Comparison of ENCODE assay signal across 12 cellular contexts in the genomic region with DNA sequence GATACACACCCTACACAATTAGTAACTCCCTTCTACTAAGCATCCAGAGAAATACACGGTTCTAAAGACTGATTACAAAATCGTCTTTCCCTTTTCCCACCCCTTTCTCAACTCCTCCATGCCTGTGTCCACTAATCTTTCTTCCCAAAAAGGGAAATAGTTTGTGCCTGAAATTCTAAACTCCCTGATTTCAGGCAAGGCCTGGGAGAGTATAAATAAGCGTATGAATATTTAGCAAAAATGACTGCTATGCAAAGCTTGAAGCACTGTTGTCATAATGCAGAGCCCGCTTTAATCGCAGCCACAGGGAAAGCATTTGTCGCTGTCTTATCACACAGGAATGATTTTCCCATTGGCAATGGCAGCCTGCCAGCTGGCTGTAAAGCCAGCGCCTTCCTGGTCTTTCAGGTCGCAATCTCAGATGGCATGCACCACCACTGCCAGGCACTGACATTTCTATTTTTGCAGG.
A peak's percentile ranks its signal among the peaks of the same experiment; 100 is the strongest.
DNase-seq lines count a peak whose midpoint lies in the region; ATAC-seq and TF ChIP-seq lines count a peak whose summit lies in the region.
"Had no signal": no experiment of that assay in that cellular context is flagged by ENCODE, and none has a peak within 500 bp of the region (broad histone marks: within the 10 kb centered on the region; RNA-seq: fewer than 3 reads in every experiment).

No MANE protein-coding gene starts in this region.

- ATAC-seq in mucosa of descending colon, result peak; percentile 92

- WGBS in endodermal cell (ENCODE audit: insufficient coverage in 1 of 2, insufficient read length in 1 of 2), 2 experiments, result 86 to 98% methylated on average over 8 of the region's 8 CpGs

- H3K4me1 Mint-ChIP-seq in endodermal cell, result no peaks in the 10 kb centered on the region
- no peaks in the 10 kb centered on the region for H3K4me1 Mint-ChIP-seq in activated CD4-positive, alpha-beta memory T cell treated with anti-CD3 and anti-CD28 coated beads for 36 hours (ENCODE audit: low read depth)
- H3K4me1 Mint-ChIP-seq: CD4-positive, CD25-positive, alpha-beta regulatory T cell had no signal

- TF ChIP-seq CTCF in mucosa of descending colon (IDR thresholded peaks at IDR 0.05) (no peak), endodermal cell (conservative IDR thresholded peaks at IDR 0.05) (no peak)

- H3K27me3 ChIP-seq in ACC112 (ENCODE audit: insufficient read depth, low read length) (peaks cover 7% of the 10 kb centered on the region; the same call in 1 of the 2 replicates), endodermal cell (ENCODE audit: control insufficient read depth, insufficient read depth, low read length, poor library complexity, severe bottlenecking) (peaks cover 16% of the 10 kb centered on the region)

- no peaks in the 10 kb centered on the region for H3K36me3 ChIP-seq in ACC112 (ENCODE audit: insufficient read depth, low read length)
- H3K36me3 ChIP-seq in mucosa of descending colon (ENCODE audit: low read depth), result no peaks in the 10 kb centered on the region
- no peaks in the 10 kb centered on the region for H3K36me3 ChIP-seq in endodermal cell (ENCODE audit: control insufficient read depth, insufficient read depth, low read length)

- H3K9ac ChIP-seq in endodermal cell (ENCODE audit: extremely low read depth, low read length, poor library complexity, severe bottlenecking), result no peak overlapping the region

- no peaks in the 10 kb centered on the region for H3K36me3 Mint-ChIP-seq in endodermal cell (ENCODE audit: low read depth)
- peaks cover 2% of the 10 kb centered on the region for H3K36me3 Mint-ChIP-seq in activated CD4-positive, alpha-beta memory T cell treated with anti-CD3 and anti-CD28 coated beads for 36 hours
- H3K36me3 Mint-ChIP-seq: activated naive CD8-positive, alpha-beta T cell; CD4-positive, CD25-positive, alpha-beta regulatory T cell had no signal

- H3K4me1 ChIP-seq in ACC112 (ENCODE audit: control insufficient read depth, insufficient read depth, low read length, unreplicated experiment), result peaks cover 13% of the 10 kb centered on the region
- H3K4me1 ChIP-seq in mucosa of descending colon (ENCODE audit: low read depth), result peaks cover 7% of the 10 kb centered on the region
- H3K4me1 ChIP-seq in endodermal cell (ENCODE audit: control insufficient read depth, insufficient read depth, low read length), result no peaks in the 10 kb centered on the region

- H3K4me3 Mint-ChIP-seq in endodermal cell, result no peak overlapping the region
- no peak overlapping the region for H3K4me3 Mint-ChIP-seq in activated CD4-positive, alpha-beta memory T cell treated with anti-CD3 and anti-CD28 coated beads for 36 hours
- H3K4me3 Mint-ChIP-seq: activated naive CD8-positive, alpha-beta T cell; CD4-positive, CD25-positive, alpha-beta regulatory T cell had no signal

- peak; percentile 14 for DNase-seq in NCI-H146 treated with DMSO at 0.1 percent for 48 hours (lab: John Stamatoyannopoulos, UW; ENCODE audit: unreplicated experiment)
- DNase-seq in mucosa of descending colon, result peak; percentile 73 to 91 (median 87)
- no peak for DNase-seq in activated gamma-delta T cell (lab: John Stamatoyannopoulos, UW)
- no peak for DNase-seq in CD1c-positive myeloid dendritic cell (ENCODE audit: extremely low spot score)
- no peak for DNase-seq in endodermal cell
- DNase-seq in activated CD4-positive, alpha-beta memory T cell treated with anti-CD3 and anti-CD28 coated beads for 36 hours, result no peak
- DNase-seq: CD4-positive, CD25-positive, alpha-beta regulatory T cell; T-helper 1 cell had no signal

- POLR2A ChIA-PET in activated CD4-positive, alpha-beta memory T cell treated with anti-CD3 and anti-CD28 coated beads for 36 hours (lab: Charles Lee), result no interaction called here

- H3K79me2 ChIP-seq in ACC112 (ENCODE audit: control insufficient read depth, insufficient read depth, low read length, unreplicated experiment), result no peaks in the 10 kb centered on the region

- H3K27ac ChIP-seq in ACC112 (ENCODE audit: low read depth, low read length), result no peak overlapping the region
- peak overlapping the region; percentile 65 for H3K27ac ChIP-seq in cingulate gyrus (ENCODE audit: low read depth, low read length)
- H3K27ac ChIP-seq in endodermal cell (ENCODE audit: low read depth, low read length), result no peak overlapping the region
- H3K27ac ChIP-seq: HL-60 had no signal

- H3K4me3 ChIP-seq in ACC112 (ENCODE audit: low read depth, low read length), result peak overlapping the region; percentile 4; the same call in 1 of the 2 replicates
- no peak overlapping the region for H3K4me3 ChIP-seq in mucosa of descending colon
- H3K4me3 ChIP-seq in endodermal cell (ENCODE audit: low read length), result no peak overlapping the region

- intact Hi-C loops in mucosa of descending colon (cut with DNase I, micrococcal nuclease), result no loop called here
- intact Hi-C loops in activated CD4-positive, alpha-beta memory T cell treated with anti-CD3 and anti-CD28 coated beads for 36 hours (cut with micrococcal nuclease), result no loop called here

- H3K9me3 Mint-ChIP-seq in endodermal cell, result peaks cover 5% of the 10 kb centered on the region
- no peaks in the 10 kb centered on the region for H3K9me3 Mint-ChIP-seq in activated CD4-positive, alpha-beta memory T cell treated with anti-CD3 and anti-CD28 coated beads for 36 hours

- no peak overlapping the region for H3K27ac Mint-ChIP-seq in endodermal cell
- H3K27ac Mint-ChIP-seq in activated CD4-positive, alpha-beta memory T cell treated with anti-CD3 and anti-CD28 coated beads for 36 hours, result no peak overlapping the region
- H3K27ac Mint-ChIP-seq: activated naive CD8-positive, alpha-beta T cell; CD4-positive, CD25-positive, alpha-beta regulatory T cell had no signal

- CTCF ChIA-PET in activated CD4-positive, alpha-beta memory T cell treated with anti-CD3 and anti-CD28 coated beads for 36 hours (lab: Charles Lee), result interaction anchor here (1.8 to 1.9 kb wide), 2 partner anchors 11 to 71 kb away, joined by 6 to 7 read pairs; no protein-coding TSS in a partner anchor

- H3K9me3 ChIP-seq in mucosa of descending colon (no peaks in the 10 kb centered on the region), endodermal cell (ENCODE audit: control insufficient read depth, low read length) (no peaks in the 10 kb centered on the region)

- peaks cover 44% of the 10 kb centered on the region for H3K27me3 Mint-ChIP-seq in endodermal cell (ENCODE audit: insufficient read depth)
- peaks cover 6% of the 10 kb centered on the region for H3K27me3 Mint-ChIP-seq in activated CD4-positive, alpha-beta memory T cell treated with anti-CD3 and anti-CD28 coated beads for 36 hours

- H2AFZ ChIP-seq in ACC112 (ENCODE audit: low read length, unreplicated experiment), result peak overlapping the region; percentile 56

Comparison
In these comparisons a context has a peak if more than half of its experiments do, and no peak if none do; other contexts are left out.
1. DNase-seq: peak in NCI-H146 treated with DMSO at 0.1 percent for 48 hours (single experiment) and mucosa of descending colon (3 of 3); none in activated gamma-delta T cell (single experiment), CD1c-positive myeloid dendritic cell (single experiment), endodermal cell (single experiment) and activated CD4-positive, alpha-beta memory T cell treated with anti-CD3 and anti-CD28 coated beads for 36 hours (single experiment).